ENCODE assay signal across 8 cellular contexts in genomic region chr9:116156621-116157314, GRCh38. TPM values are rescaled to one million over a fixed set of nuclear protein-coding genes. Genes with fewer than 3 reads are reported as not detected.
DNase-seq lines count a peak whose midpoint lies in the region; ATAC-seq and TF ChIP-seq lines count a peak whose summit lies in the region.

No MANE protein-coding gene starts in this region.

- H3K36me3 ChIP-seq in PC-9 (ENCODE audit: low read depth), result no peaks in the 10 kb centered on the region

- DNase-seq in HFF-Myc (ENCODE audit: extremely low read depth, low read depth) (peak; percentile 59), PC-9 (peak; percentile 70 to 73), fibroblast of pulmonary artery (ENCODE audit: low read depth) (peak; percentile 96), omental fat pad (ENCODE audit: low spot score) (no peak), RPMI8226 (no peak), UCSD-AML1 (lab: John Stamatoyannopoulos, UW; ENCODE audit: unreplicated experiment) (no peak), SKM-1 (lab: John Stamatoyannopoulos, UW; ENCODE audit: unreplicated experiment) (no peak)

- no TSS peak for BruUV-seq in PC-9 (replicated peaks; lab: Mats Ljungman, UMichigan)

- peaks cover 38% of the 10 kb centered on the region for H3K4me1 ChIP-seq in PC-9 (replicated peaks; ENCODE audit: insufficient read depth)

- no peaks in the 10 kb centered on the region for H4K20me1 ChIP-seq in PC-9 (ENCODE audit: insufficient read depth)

- no peaks in the 10 kb centered on the region for H3K9me3 ChIP-seq in PC-9 (ENCODE audit: insufficient read depth, low read depth)

- H2AFZ ChIP-seq in PC-9, result peak overlapping the region; percentile 40; the same call in 1 of the 2 replicates

- ATAC-seq in omental fat pad (ENCODE audit: low FRiP score) (peak; percentile 42), GM18502 (IDR thresholded peaks at IDR 0.05; ENCODE audit: poor library complexity, unreplicated experiment) (no peak)

- H3K27ac ChIP-seq in PC-9, result peak overlapping the region; percentile 56

- no peaks in the 10 kb centered on the region for H3K9me2 ChIP-seq in PC-9 (ENCODE audit: insufficient read depth)

- H3K79me2 ChIP-seq in PC-9 (ENCODE audit: low read depth), result no peaks in the 10 kb centered on the region

- POLR2A ChIA-PET in PC-9 (lab: Charles Lee; ENCODE audit: unreplicated experiment), result interaction anchor here (0.6 kb wide), 1 partner anchor 154 kb away, joined by 4 read pairs; no protein-coding TSS in a partner anchor

- intact Hi-C loops in PC-9 (cut with micrococcal nuclease; ENCODE audit: unreplicated experiment), result loop anchor here (2.0 to 10.0 kb wide), 4 partner anchors 60 to 484 kb away; no protein-coding TSS in a partner anchor

- CTCF ChIA-PET in PC-9 (lab: Charles Lee), result no interaction called here

- H3K27me3 ChIP-seq in PC-9 (ENCODE audit: insufficient read depth, low read depth), result no peaks in the 10 kb centered on the region

- TF ChIP-seq CTCF in HFF-Myc (IDR thresholded peaks at IDR 0.05; ENCODE audit: low read depth, low read length, missing control alignments) (no peak), PC-9 (conservative IDR thresholded peaks at IDR 0.05) (no peak), fibroblast of pulmonary artery (IDR thresholded peaks at IDR 0.05; ENCODE audit: low read length, missing control alignments) (no peak), omental fat pad (IDR thresholded peaks at IDR 0.05) (no peak)

- peak overlapping the region; percentile 78 for H3K4me2 ChIP-seq in PC-9

- peaks cover 21% of the 10 kb centered on the region for H3F3A ChIP-seq in PC-9 (ENCODE audit: insufficient read depth, low read depth)

- peak overlapping the region; percentile 69 for H3K4me3 ChIP-seq in HFF-Myc (replicated peaks; ENCODE audit: low read depth, low read length)
- H3K4me3 ChIP-seq in PC-9, result peak overlapping the region; percentile 48
- peak overlapping the region; percentile 88 for H3K4me3 ChIP-seq in fibroblast of pulmonary artery (replicated peaks; ENCODE audit: low read depth, low read length)

RNA-seq across cellular contexts. Expression of gene PAPPA, which starts 3.2 kb away (rescaled TPM):
- total RNA-seq in PC-9 (2021) (3.4 and 3.9 TPM in 2 replicates), omental fat pad (10 to 100 TPM in 3 of 4 donors, 1 to 10 TPM in 1; 9.6 to 35.3 (median 14.9) TPM)

Comparison
In these comparisons a context has a peak if more than half of its experiments do, and no peak if none do; other contexts are left out.
1. DNase-seq: peak in HFF-Myc (single experiment), PC-9 (2 of 2) and fibroblast of pulmonary artery (single experiment); none in omental fat pad (single experiment), RPMI8226 (single experiment), UCSD-AML1 (single experiment) and SKM-1 (single experiment).
2. Peak in every context shown above with its lines, with median percentiles within 50 percentile points of each other: H3K4me3 ChIP-seq.